ENCODE assay signal across 1 cellular context in genomic region chr11:8913961-8914660, GRCh38.
TF ChIP-seq lines count a peak whose summit lies in the region.

No MANE protein-coding gene starts in this region.

TF ChIP-seq in endothelial cell of umbilical vein, 7 proteins besides CTCF, POLR2A, EP300 and RAD21 (continued from another document):
- TF ChIP-seq EZH2 (IDR thresholded peaks at IDR 0.05; ENCODE audit: borderline replicate concordance, low read depth, low read length, severe bottlenecking) (no peak), MYC (IDR thresholded peaks at IDR 0.05; ENCODE audit: low read depth, low read length) (no peak), MAX (IDR thresholded peaks at IDR 0.05; ENCODE audit: insufficient read depth, insufficient read length) (no peak), POLR2AphosphoS5 (IDR thresholded peaks at IDR 0.05; ENCODE audit: insufficient read depth, low read depth, low read length) (no peak), JUN (IDR thresholded peaks at IDR 0.05; ENCODE audit: borderline replicate concordance, insufficient read depth, insufficient read length, low read depth) (no peak)
TF ChIP-seq in endothelial cell of umbilical vein: peak in this region for 0.
